30 cellular contexts compared by ENCODE assay signal in the genomic region with DNA sequence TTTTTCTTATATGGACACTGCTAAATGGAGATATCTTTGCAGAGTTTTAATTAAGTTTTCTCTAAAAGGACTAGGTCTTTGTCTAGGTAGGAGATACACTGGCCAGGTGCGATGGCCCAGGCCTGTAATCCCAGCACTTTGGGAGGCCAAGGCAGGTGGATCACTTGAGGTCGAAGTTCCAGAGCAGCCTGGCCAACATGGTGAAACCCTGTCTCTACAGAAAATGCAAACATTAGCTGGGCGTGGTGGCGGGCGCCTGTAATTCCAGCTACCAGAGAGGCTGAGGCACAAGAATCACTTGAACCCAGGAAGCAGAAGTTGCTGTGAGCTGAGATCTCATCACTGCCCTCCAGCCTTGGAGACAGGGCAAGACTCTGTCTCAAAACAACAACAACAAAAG. TPM values are rescaled to one million over a fixed set of nuclear protein-coding genes. Genes with fewer than 3 reads are reported as not detected.
A peak's percentile ranks its signal among the peaks of the same experiment; 100 is the strongest.
DNase-seq lines count a peak whose midpoint lies in the region; ATAC-seq, FAIRE-seq and TF ChIP-seq lines count a peak whose summit lies in the region.
"Had no signal": no experiment of that assay in that cellular context is flagged by ENCODE, and none has a peak within 500 bp of the region (broad histone marks: within the 10 kb centered on the region; RNA-seq: fewer than 3 reads in every experiment).

No MANE protein-coding gene starts in this region.

- peak overlapping the region; percentile 76 for H3K27ac ChIP-seq in RWPE1
- H3K27ac ChIP-seq in transverse colon = peak overlapping the region in 1 of 4 donors; percentile 16
- no peak overlapping the region for H3K27ac ChIP-seq in spleen
- H3K27ac ChIP-seq: HL-60, parathyroid adenoma, upper lobe of right lung had no signal

- H3K4me1 ChIP-seq in transverse colon (peaks cover 10 to 55% (median 43%) of the 10 kb centered on the region in 4 donors), spleen (peaks cover 7 to 43% (median 27%) of the 10 kb centered on the region in 6 donors)

- TF ChIP-seq EP300 in transverse colon (IDR thresholded peaks at IDR 0.05; ENCODE audit: low read depth) = no peak

- DNase-seq in activated T-cell treated with anti-CD3 and anti-CD28 coated beads, Interleukin-2, amount 50 U/mL, for 72 hours = no peak
- DNase-seq in activated T-cell treated with anti-CD3 and anti-CD28 coated beads for 4 hours (no peak), RWPE1 (ENCODE audit: low spot score) (no peak), mesothelial cell of epicardium (ENCODE audit: low spot score in 2 of 2, unreplicated experiment in 2 of 2) (no peak), transverse colon (peak; percentile 35), GM19239 (ENCODE audit: insufficient read length, low spot score) (no peak), spleen (no peak), NOMO-1 treated with dmso at 0.1 percent for 144 hours (lab: John Stamatoyannopoulos, UW; ENCODE audit: unreplicated experiment) (no peak)
- DNase-seq: ACHN; activated CD4-positive, alpha-beta T cell treated with anti-CD3 and anti-CD28 coated beads for 4 hours; activated CD8-positive, alpha-beta memory T cell treated with anti-CD3 and anti-CD28 coated beads, Interleukin-2, amount 50 U/mL, for 4 hours; activated gamma-delta T cell; C1 segment of cervical spinal cord; EL; hypothalamus; midbrain; NCI-H1092; NCI-H2029; NCI-H226; right cardiac atrium; upper lobe of right lung had no signal

- H3K4me3 Mint-ChIP-seq in activated T-cell treated with anti-CD3 and anti-CD28 coated beads, Interleukin-2, amount 50 U/mL, for 72 hours = no peak overlapping the region
- no peak overlapping the region for H3K4me3 Mint-ChIP-seq in mesothelial cell of epicardium
- H3K4me3 Mint-ChIP-seq: natural killer cell treated with Interleukin-12 subunit alpha and Interleukin-12 subunit beta and Interleukin-15 and Interleukin-18, amount 100 ng/mL, for 72 hours; T-helper 1 cell treated with Interleukin-12 subunit alpha and Interleukin-12 subunit beta and Interleukin-4 antibody, amounts not matched to agents 30 μg/mL and 1 μg/mL, for 36 hours had no signal

- TF ChIP-seq POLR2A in transverse colon (IDR thresholded peaks at IDR 0.05) (no peak), spleen (IDR thresholded peaks at IDR 0.05) (no peak)

- no peaks in the 10 kb centered on the region for H3K9me3 Mint-ChIP-seq in activated T-cell treated with anti-CD3 and anti-CD28 coated beads, Interleukin-2, amount 50 U/mL, for 72 hours
- no peaks in the 10 kb centered on the region for H3K9me3 Mint-ChIP-seq in mesothelial cell of epicardium
- H3K9me3 Mint-ChIP-seq: natural killer cell treated with Interleukin-12 subunit alpha and Interleukin-12 subunit beta and Interleukin-15 and Interleukin-18, amount 100 ng/mL, for 72 hours; T-helper 1 cell treated with Interleukin-12 subunit alpha and Interleukin-12 subunit beta and Interleukin-4 antibody, amounts not matched to agents 30 μg/mL and 1 μg/mL, for 36 hours had no signal

- ATAC-seq in activated T-cell treated with anti-CD3 and anti-CD28 coated beads, Interleukin-2, amount 50 U/mL, for 72 hours (replicated peaks in 1 of 2) = no peak
- ATAC-seq: gastroesophageal sphincter; natural killer cell treated with Interleukin-12 subunit alpha and Interleukin-12 subunit beta and Interleukin-15 and Interleukin-18, amount 100 ng/mL, for 72 hours; right cardiac atrium; upper lobe of right lung had no signal

- H3K4me1 Mint-ChIP-seq in activated T-cell treated with anti-CD3 and anti-CD28 coated beads, Interleukin-2, amount 50 U/mL, for 72 hours (ENCODE audit: low read depth) = peaks cover 56% of the 10 kb centered on the region
- peaks cover 57% of the 10 kb centered on the region for H3K4me1 Mint-ChIP-seq in mesothelial cell of epicardium

- TF ChIP-seq CTCF in RWPE1 (conservative IDR thresholded peaks at IDR 0.05; ENCODE audit: low read depth) = no peak
- TF ChIP-seq CTCF in mesothelial cell of epicardium (IDR thresholded peaks at IDR 0.05; ENCODE audit: unreplicated experiment) = no peak
- no peak for TF ChIP-seq CTCF in transverse colon (IDR thresholded peaks at IDR 0.05)
- TF ChIP-seq CTCF in spleen (IDR thresholded peaks at IDR 0.05 in 8 of 11, conservative IDR thresholded peaks at IDR 0.05 in 3 of 11) = no peak

- CTCF ChIA-PET in RWPE1 (lab: Yijun Ruan, JAX) = interaction anchor here (0.5 kb wide), 1 partner anchor 109 kb away, joined by 5 read pairs; no protein-coding TSS in a partner anchor

- intact Hi-C loops in transverse colon (cut with DNase I; ENCODE audit: low total_unique reads) = loop anchor here (10.0 kb wide), 1 partner anchor 219 kb away; a partner anchor contains a TSS
- intact Hi-C loops in spleen (cut with DNase I; ENCODE audit: low total_unique reads) = no loop called here

- no peak overlapping the region for H3K4me3 ChIP-seq in transverse colon
- no peak overlapping the region for H3K4me3 ChIP-seq in spleen
- H3K4me3 ChIP-seq: coronary artery, gastroesophageal sphincter, SK-N-MC, upper lobe of right lung had no signal

- H3K27ac Mint-ChIP-seq in activated T-cell treated with anti-CD3 and anti-CD28 coated beads, Interleukin-2, amount 50 U/mL, for 72 hours = peak overlapping the region; percentile 99
- peak overlapping the region; percentile 82 for H3K27ac Mint-ChIP-seq in mesothelial cell of epicardium
- H3K27ac Mint-ChIP-seq: natural killer cell treated with Interleukin-12 subunit alpha and Interleukin-12 subunit beta and Interleukin-15 and Interleukin-18, amount 100 ng/mL, for 72 hours; T-helper 1 cell treated with Interleukin-12 subunit alpha and Interleukin-12 subunit beta and Interleukin-4 antibody, amounts not matched to agents 30 μg/mL and 1 μg/mL, for 36 hours had no signal

- FAIRE-seq in GM19239 (lab: Jason Lieb, UNC) = no peak
- FAIRE-seq: bronchial epithelial cell, islet of Langerhans had no signal

- no peaks in the 10 kb centered on the region for H3K27me3 Mint-ChIP-seq in activated T-cell treated with anti-CD3 and anti-CD28 coated beads, Interleukin-2, amount 50 U/mL, for 72 hours (ENCODE audit: low read depth)
- H3K27me3 Mint-ChIP-seq in mesothelial cell of epicardium (ENCODE audit: low read depth) = no peaks in the 10 kb centered on the region
- H3K27me3 Mint-ChIP-seq: natural killer cell treated with Interleukin-12 subunit alpha and Interleukin-12 subunit beta and Interleukin-15 and Interleukin-18, amount 100 ng/mL, for 72 hours had no signal

- POLR2A ChIA-PET in RWPE1 (lab: Yijun Ruan, JAX; ENCODE audit: low non-redundant PET) = no interaction called here

- 67% methylated on average over 5 of the region's 5 CpGs; no CpG with 5 or more reads in 1 of the 2 donors for WGBS in transverse colon (ENCODE audit: low coverage in 1 of 2), 2 donors
- 85 to 97% (median 94%) methylated on average over 5 of the region's 5 CpGs for WGBS in spleen, 5 donors

- no peaks in the 10 kb centered on the region for H3K9me3 ChIP-seq in transverse colon
- no peaks in the 10 kb centered on the region for H3K9me3 ChIP-seq in spleen
- H3K9me3 ChIP-seq: gastroesophageal sphincter, upper lobe of right lung had no signal

- in situ Hi-C loops in transverse colon (cut with MboI; ENCODE audit: low pct_ligation_motif_present in 1 of 4, low pct_unique_long_range_greater_than_20kb in 1 of 4, low sequenced_read_pairs in 3 of 4) = loop anchor here in 3 of 4 donors (25.0 kb wide), 3 partner anchors 97 to 222 kb away; a partner anchor contains a TSS

- H3K36me3 ChIP-seq in transverse colon = peaks cover 0 to 36% (median 16%) of the 10 kb centered on the region in 4 donors
- H3K36me3 ChIP-seq in spleen = peaks cover 0 to 42% (median 22%) of the 10 kb centered on the region in 6 donors

- H3K27me3 ChIP-seq in transverse colon (no peaks in the 10 kb centered on the region), spleen (replicated peaks in 1 of 7) (no peaks in the 10 kb centered on the region)
- H3K27me3 ChIP-seq: gastroesophageal sphincter, upper lobe of right lung had no signal

- peaks cover 2 to 23% of the 10 kb centered on the region in 2 donors for H3K36me3 Mint-ChIP-seq in activated T-cell treated with anti-CD3 and anti-CD28 coated beads, Interleukin-2, amount 50 U/mL, for 72 hours (ENCODE audit: insufficient read depth in 2 of 2)
- peaks cover 9% of the 10 kb centered on the region for H3K36me3 Mint-ChIP-seq in mesothelial cell of epicardium

RNA-seq across cellular contexts. Expression of a gene that starts 17.1 kb away (rescaled TPM):
- 10 to 100 TPM; 82.5 to 87.6 TPM for total RNA-seq in activated T-cell treated with anti-CD3 and anti-CD28 coated beads, Interleukin-2, amount 50 U/mL, for 72 hours
- total RNA-seq in mesothelial cell of epicardium (70.4 to 77.1 TPM (median 75.3 TPM) in 3 replicates), transverse colon (10 to 100 TPM; 17.5 to 32.5 (median 21.0) TPM), spleen (10 to 100 TPM; 21.8 to 55.9 (median 41.3) TPM)
- 10 to 100 TPM; 40.3 to 90.8 (median 58.1) TPM for polyA plus RNA-seq in spleen
